ENCODE assay signal across 8 cellular contexts in the genomic region with DNA sequence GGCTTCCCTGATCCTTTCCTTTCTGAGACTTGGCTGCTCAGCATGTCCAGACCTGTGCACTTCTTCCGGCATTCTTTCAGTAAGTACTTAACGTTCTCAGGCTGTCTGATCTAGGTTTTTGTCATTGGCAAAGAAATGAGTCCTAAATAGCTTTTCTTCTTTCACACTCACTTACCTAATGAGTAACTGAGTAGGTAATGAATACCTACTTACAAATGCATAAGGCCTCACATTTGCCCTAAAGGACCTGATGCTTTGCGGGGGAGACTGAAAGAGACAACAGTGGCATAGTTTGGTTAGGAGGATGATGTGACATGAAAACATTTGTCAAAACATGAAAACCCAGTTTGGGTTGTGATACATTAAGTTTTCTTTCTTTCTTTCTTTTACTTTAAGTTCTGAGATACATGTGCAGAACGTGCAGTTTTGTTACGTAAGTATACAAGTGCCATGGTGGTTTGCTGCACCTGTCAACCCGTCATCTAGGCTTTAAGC.
A peak's percentile ranks its signal among the peaks of the same experiment; 100 is the strongest.
DNase-seq lines count a peak whose midpoint lies in the region; ATAC-seq and TF ChIP-seq lines count a peak whose summit lies in the region.

No MANE protein-coding gene starts in this region.

- H3K4me1 Mint-ChIP-seq in CD4-positive, CD25-positive, alpha-beta regulatory T cell = peaks cover 0 to 12% (median 8%) of the 10 kb centered on the region in 4 donors

- peak overlapping the region in 1 of 4 donors; percentile 5 for H3K4me3 Mint-ChIP-seq in CD4-positive, CD25-positive, alpha-beta regulatory T cell

- H3K36me3 Mint-ChIP-seq in CD4-positive, CD25-positive, alpha-beta regulatory T cell = no peaks in the 10 kb centered on the region

- no peak for DNase-seq in CD4-positive, CD25-positive, alpha-beta regulatory T cell
- no peak for DNase-seq in tibial nerve (ENCODE audit: low spot score in 2 of 2)
- no peak for DNase-seq in putamen (ENCODE audit: low spot score)
- no peak for DNase-seq in LoVo (ENCODE audit: low spot score)
- DNase-seq in amygdala (lab: John Stamatoyannopoulos, UW) = no peak

- no peaks in the 10 kb centered on the region for H3K9me3 ChIP-seq in CD4-positive, CD25-positive, alpha-beta regulatory T cell (ENCODE audit: control insufficient read depth in 2 of 2, low read length in 2 of 2)
- H3K9me3 ChIP-seq in tibial nerve = no peaks in the 10 kb centered on the region

- no peaks in the 10 kb centered on the region for H3K27me3 Mint-ChIP-seq in CD4-positive, CD25-positive, alpha-beta regulatory T cell

- TF ChIP-seq CTCF in tibial nerve (IDR thresholded peaks at IDR 0.05) = no peak

- WGBS in tibial nerve, 2 donors = 88 to 92% methylated on average over 6 of the region's 6 CpGs

- H3K27me3 ChIP-seq in CD4-positive, CD25-positive, alpha-beta regulatory T cell (ENCODE audit: control insufficient read depth, insufficient read depth, low read length) = no peaks in the 10 kb centered on the region
- no peaks in the 10 kb centered on the region for H3K27me3 ChIP-seq in tibial nerve

- H3K36me3 ChIP-seq in CD4-positive, CD25-positive, alpha-beta regulatory T cell (ENCODE audit: control insufficient read depth, insufficient read depth, low read length) = no peaks in the 10 kb centered on the region
- H3K36me3 ChIP-seq in tibial nerve = no peaks in the 10 kb centered on the region

- no peak for TF ChIP-seq POLR2A in tibial nerve (IDR thresholded peaks at IDR 0.05)

- H3K9me3 Mint-ChIP-seq in CD4-positive, CD25-positive, alpha-beta regulatory T cell = peaks cover 0 to 2% (median 0%) of the 10 kb centered on the region in 7 donors

- H3K4me3 ChIP-seq in CD4-positive, CD25-positive, alpha-beta regulatory T cell (ENCODE audit: low read depth, low read length) = peak overlapping the region; percentile 28
- H3K4me3 ChIP-seq in tibial nerve = no peak overlapping the region

- peak overlapping the region in 2 of 3 donors; percentile 13 to 51 for H3K27ac Mint-ChIP-seq in CD4-positive, CD25-positive, alpha-beta regulatory T cell

- no peaks in the 10 kb centered on the region for H3K4me1 ChIP-seq in CD4-positive, CD25-positive, alpha-beta regulatory T cell (ENCODE audit: control insufficient read depth, insufficient read depth, low read length, poor library complexity, severe bottlenecking)
- H3K4me1 ChIP-seq in tibial nerve = no peaks in the 10 kb centered on the region

- no peak overlapping the region for H3K27ac ChIP-seq in CD4-positive, CD25-positive, alpha-beta regulatory T cell (ENCODE audit: insufficient read depth, low read length, poor library complexity, severe bottlenecking)
- no peak overlapping the region for H3K27ac ChIP-seq in tibial nerve

- TF ChIP-seq EP300 in tibial nerve (IDR thresholded peaks at IDR 0.05) = no peak

- ATAC-seq in CD4-positive, CD25-positive, alpha-beta regulatory T cell (ENCODE audit: low read depth in 2 of 2) = no peak
- ATAC-seq in GM18867 (IDR thresholded peaks at IDR 0.05; ENCODE audit: unreplicated experiment) (peak; percentile 99), HG02623 (IDR thresholded peaks at IDR 0.05; ENCODE audit: unreplicated experiment) (peak; percentile 96), HG03575 (IDR thresholded peaks at IDR 0.05; ENCODE audit: extremely low read depth, insufficient number of reproducible peaks, low FRiP score, unreplicated experiment) (peak; percentile 92)

Comparison
In these comparisons a context has a peak if more than half of its experiments do, and no peak if none do; other contexts are left out.
1. ATAC-seq: peak in GM18867 (single experiment), HG02623 (single experiment) and HG03575 (single experiment); none in CD4-positive, CD25-positive, alpha-beta regulatory T cell (0 of 2).